ENCODE assay signal across 20 cellular contexts in the genomic region with DNA sequence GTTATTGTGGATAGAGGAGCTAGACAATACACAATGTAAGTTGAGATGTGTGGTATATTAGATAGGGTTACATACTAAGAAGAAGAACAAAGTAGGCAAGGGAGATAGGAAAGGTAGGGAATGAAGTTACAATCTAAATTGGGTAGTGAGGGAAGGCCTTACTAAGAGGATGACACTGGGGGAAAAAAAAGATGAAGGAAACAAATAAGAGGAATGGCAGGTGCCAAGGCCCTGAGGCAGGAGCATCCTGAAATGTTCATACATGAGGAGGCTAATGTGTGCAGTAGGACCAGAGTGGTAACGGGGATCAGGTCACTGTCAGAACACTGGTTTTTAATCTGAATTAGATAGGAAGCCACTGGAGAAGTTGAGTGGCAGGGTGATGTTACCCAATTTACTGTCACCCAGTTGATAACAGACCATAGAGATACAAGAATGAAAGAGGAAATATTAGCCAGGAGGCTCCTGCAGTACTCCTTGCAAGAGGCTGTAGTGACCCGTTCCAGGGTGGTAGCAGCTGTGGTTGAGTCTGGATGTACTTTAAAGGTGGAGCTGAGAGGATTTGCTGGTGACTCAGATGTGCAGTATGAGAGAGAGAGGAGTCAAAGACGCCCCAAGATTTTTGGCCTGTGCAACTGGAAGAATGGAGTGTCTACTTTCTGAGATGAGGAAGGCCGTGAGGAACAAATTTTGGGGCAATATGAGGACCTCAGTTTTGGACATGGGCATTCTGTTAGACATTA. TPM values are rescaled to one million over a fixed set of nuclear protein-coding genes. Genes with fewer than 3 reads are reported as not detected.
DNase-seq lines count a peak whose midpoint lies in the region; ATAC-seq and TF ChIP-seq lines count a peak whose summit lies in the region.
"Had no signal": no experiment of that assay in that cellular context is flagged by ENCODE, and none has a peak within 500 bp of the region (broad histone marks: within the 10 kb centered on the region; RNA-seq: fewer than 3 reads in every experiment).

No MANE protein-coding gene starts in this region.

- H3K27me3 Mint-ChIP-seq in chondrocyte (ENCODE audit: low read depth), result no peaks in the 10 kb centered on the region
- H3K27me3 Mint-ChIP-seq: dendritic cell treated with granulocyte-macrophage colony-stimulating factor and Interleukin-4, amounts not matched to agents 40 ng/mL and 50 ng/mL, for 4 days had no signal

- POLR2A ChIA-PET in PC-9 (lab: Charles Lee; ENCODE audit: unreplicated experiment), result interaction anchor here (0.7 to 0.9 kb wide), 2 partner anchors 25 to 64 kb away, joined by 3 to 5 read pairs; no protein-coding TSS in a partner anchor

- H3K79me2 ChIP-seq in PC-9 (ENCODE audit: low read depth) (no peaks in the 10 kb centered on the region), smooth muscle cell (ENCODE audit: low read depth) (no peaks in the 10 kb centered on the region)

- TF ChIP-seq CTCF in PC-9 (conservative IDR thresholded peaks at IDR 0.05), result no peak
- no peak for TF ChIP-seq CTCF in chondrocyte (IDR thresholded peaks at IDR 0.05)
- TF ChIP-seq CTCF in omental fat pad (IDR thresholded peaks at IDR 0.05), result no peak
- TF ChIP-seq CTCF in WERI-Rb-1 (IDR thresholded peaks at IDR 0.05; ENCODE audit: low read depth, low read length), result no peak
- TF ChIP-seq CTCF in lower lobe of right lung (IDR thresholded peaks at IDR 0.05), result no peak
- TF ChIP-seq CTCF in smooth muscle cell (IDR thresholded peaks at IDR 0.05; ENCODE audit: borderline replicate concordance, insufficient read depth, poor library complexity, severe bottlenecking), result no peak

- H3K27ac ChIP-seq in PC-9 (no peak overlapping the region), WERI-Rb-1 (no peak overlapping the region), lower lobe of right lung (no peak overlapping the region), smooth muscle cell (ENCODE audit: low read depth) (no peak overlapping the region)
- H3K27ac ChIP-seq: BLaER1 treated with 17β-estradiol and CSF1 and Interleukin-3, amounts not matched to agents 10 nM and 100 nM; HL-60 had no signal

- no peaks in the 10 kb centered on the region for H3K36me3 ChIP-seq in PC-9 (ENCODE audit: low read depth)
- no peaks in the 10 kb centered on the region for H3K36me3 ChIP-seq in WERI-Rb-1
- no peaks in the 10 kb centered on the region for H3K36me3 ChIP-seq in lower lobe of right lung
- no peaks in the 10 kb centered on the region for H3K36me3 ChIP-seq in smooth muscle cell (ENCODE audit: low read depth)
- H3K36me3 ChIP-seq: BLaER1 treated with 17β-estradiol and CSF1 and Interleukin-3, amounts not matched to agents 10 nM and 100 nM had no signal

- H3K27me3 ChIP-seq in PC-9 (ENCODE audit: insufficient read depth, low read depth) (no peaks in the 10 kb centered on the region), WERI-Rb-1 (ENCODE audit: insufficient read depth, low read depth, severe bottlenecking) (peaks cover 7% of the 10 kb centered on the region), lower lobe of right lung (ENCODE audit: low read depth) (no peaks in the 10 kb centered on the region), smooth muscle cell (ENCODE audit: low read depth) (no peaks in the 10 kb centered on the region)
- H3K27me3 ChIP-seq: BLaER1 treated with 17β-estradiol and CSF1 and Interleukin-3, amounts not matched to agents 10 nM and 100 nM had no signal

- CTCF ChIA-PET in PC-9 (lab: Charles Lee), result interaction anchor here (1.6 kb wide), 1 partner anchor 9 kb away, joined by 9 read pairs; no protein-coding TSS in a partner anchor

- H3K4me3 ChIP-seq in PC-9 (no peak overlapping the region), WERI-Rb-1 (ENCODE audit: low read depth, low read length) (no peak overlapping the region), lower lobe of right lung (no peak overlapping the region), smooth muscle cell (no peak overlapping the region)
- H3K4me3 ChIP-seq: BLaER1 treated with 17β-estradiol and CSF1 and Interleukin-3, amounts not matched to agents 10 nM and 100 nM had no signal

- no peaks in the 10 kb centered on the region for H3K9me3 Mint-ChIP-seq in chondrocyte (ENCODE audit: low read depth)
- H3K9me3 Mint-ChIP-seq: dendritic cell treated with granulocyte-macrophage colony-stimulating factor and Interleukin-4, amounts not matched to agents 40 ng/mL and 50 ng/mL, for 4 days had no signal

- intact Hi-C loops in PC-9 (cut with micrococcal nuclease; ENCODE audit: unreplicated experiment), result loop anchor here (2.0 kb wide), 1 partner anchor 25 kb away; no protein-coding TSS in a partner anchor
- intact Hi-C loops in lower lobe of right lung (cut with DNase I), result no loop called here

- peaks cover 20% of the 10 kb centered on the region for H3K9me3 ChIP-seq in PC-9 (ENCODE audit: insufficient read depth, low read depth)
- H3K9me3 ChIP-seq in WERI-Rb-1 (ENCODE audit: severe bottlenecking), result peaks cover 5% of the 10 kb centered on the region
- H3K9me3 ChIP-seq in lower lobe of right lung, result no peaks in the 10 kb centered on the region
- H3K9me3 ChIP-seq in smooth muscle cell (replicated peaks; ENCODE audit: low read depth), result no peaks in the 10 kb centered on the region

- no peaks in the 10 kb centered on the region for H4K20me1 ChIP-seq in PC-9 (ENCODE audit: insufficient read depth)
- no peaks in the 10 kb centered on the region for H4K20me1 ChIP-seq in smooth muscle cell (ENCODE audit: low read depth)
- H4K20me1 ChIP-seq: BLaER1 treated with 17β-estradiol and CSF1 and Interleukin-3, amounts not matched to agents 10 nM and 100 nM had no signal

- ATAC-seq in omental fat pad (ENCODE audit: low FRiP score) (peak; percentile 29), lower lobe of right lung (no peak)
- ATAC-seq: stimulated activated naive B cell treated with anti-CD40 and anti-IgM and Interleukin-4, amounts not matched to agents 10 μg/mL and 1 μg/mL and 100 μg/mL, for 72 hours had no signal

- H3K4me2 ChIP-seq in PC-9 (no peak overlapping the region), smooth muscle cell (no peak overlapping the region)
- H3K4me2 ChIP-seq: BLaER1 treated with 17β-estradiol and CSF1 and Interleukin-3, amounts not matched to agents 10 nM and 100 nM had no signal

- H2AFZ ChIP-seq in PC-9 (no peak overlapping the region), smooth muscle cell (ENCODE audit: low read depth) (no peak overlapping the region)

- no peak overlapping the region for H3K9ac ChIP-seq in smooth muscle cell (ENCODE audit: low read depth)
- H3K9ac ChIP-seq: BLaER1 treated with 17β-estradiol and CSF1 and Interleukin-3, amounts not matched to agents 10 nM and 100 nM had no signal

- 82% methylated on average over 4 of the region's 4 CpGs for WGBS in smooth muscle cell (ENCODE audit: low lambda C conversion rate)

- no peak overlapping the region for H3K4me3 Mint-ChIP-seq in chondrocyte (ENCODE audit: unreplicated experiment)
- H3K4me3 Mint-ChIP-seq: activated naive CD8-positive, alpha-beta T cell; dendritic cell treated with granulocyte-macrophage colony-stimulating factor and Interleukin-4, amounts not matched to agents 40 ng/mL and 50 ng/mL, for 4 days; stimulated activated naive B cell treated with anti-CD40 and anti-IgM and Interleukin-4, amounts not matched to agents 10 μg/mL and 1 μg/mL and 100 μg/mL, for 72 hours had no signal

- DNase-seq in GM03348 (ENCODE audit: low spot score) (peak; percentile 69), PC-9 (peak; percentile 56 to 58), chondrocyte (ENCODE audit: low spot score) (no peak), omental fat pad (ENCODE audit: low spot score) (no peak), WERI-Rb-1 (no peak), lower lobe of right lung (no peak), smooth muscle cell (lab: John Stamatoyannopoulos, UW; ENCODE audit: unreplicated experiment) (no peak), SKM-1 (lab: John Stamatoyannopoulos, UW; ENCODE audit: unreplicated experiment) (no peak)
- DNase-seq: DND-41; GOT3; NCI-H510A; RPMI8226; stimulated activated CD4-positive, alpha-beta T cell treated with anti-CD3 and anti-CD28 coated beads, Interleukin-4, amount 100 ng/mL, for 24 hours; stimulated activated naive B cell treated with anti-CD40 and anti-IgM and Interleukin-4, amounts not matched to agents 10 μg/mL and 1 μg/mL and 100 μg/mL, for 72 hours had no signal

- peaks cover 56% of the 10 kb centered on the region for H3K4me1 Mint-ChIP-seq in chondrocyte (ENCODE audit: low read depth)
- H3K4me1 Mint-ChIP-seq: stimulated activated naive B cell treated with anti-CD40 and anti-IgM and Interleukin-4, amounts not matched to agents 10 μg/mL and 1 μg/mL and 100 μg/mL, for 72 hours had no signal

- no peaks in the 10 kb centered on the region for H3K9me2 ChIP-seq in PC-9 (ENCODE audit: insufficient read depth)

- H3K4me1 ChIP-seq in PC-9 (replicated peaks; ENCODE audit: insufficient read depth), result peaks cover 24% of the 10 kb centered on the region
- peaks cover 6% of the 10 kb centered on the region for H3K4me1 ChIP-seq in lower lobe of right lung
- peaks cover 7% of the 10 kb centered on the region for H3K4me1 ChIP-seq in smooth muscle cell (ENCODE audit: low read depth)
- H3K4me1 ChIP-seq: BLaER1 treated with 17β-estradiol and CSF1 and Interleukin-3, amounts not matched to agents 10 nM and 100 nM had no signal

- H3F3A ChIP-seq in PC-9 (ENCODE audit: insufficient read depth, low read depth) (peaks cover 23% of the 10 kb centered on the region), smooth muscle cell (ENCODE audit: low read depth) (no peaks in the 10 kb centered on the region)

- no peaks in the 10 kb centered on the region for H3K36me3 Mint-ChIP-seq in chondrocyte (ENCODE audit: low read depth)
- H3K36me3 Mint-ChIP-seq: activated naive CD8-positive, alpha-beta T cell had no signal

- no TSS peak for BruUV-seq in PC-9 (replicated peaks; lab: Mats Ljungman, UMichigan)

- H3K27ac Mint-ChIP-seq in chondrocyte (ENCODE audit: unreplicated experiment), result peak overlapping the region; percentile 28
- H3K27ac Mint-ChIP-seq: activated naive CD8-positive, alpha-beta T cell; dendritic cell treated with granulocyte-macrophage colony-stimulating factor and Interleukin-4, amounts not matched to agents 40 ng/mL and 50 ng/mL, for 4 days; stimulated activated naive B cell treated with anti-CD40 and anti-IgM and Interleukin-4, amounts not matched to agents 10 μg/mL and 1 μg/mL and 100 μg/mL, for 72 hours had no signal

RNA-seq across cellular contexts. Expression of a gene that starts 14.4 kb away (rescaled TPM):
- total RNA-seq in PC-9 (2021) (not detected in 2 replicates), chondrocyte (not detected in 3 replicates), omental fat pad (not detected), lower lobe of right lung (not detected), smooth muscle cell (not detected in 2 replicates)
- not detected in 2 replicates for polyA plus RNA-seq in smooth muscle cell
- total RNA-seq: mucosa of gallbladder, pulmonary artery endothelial cell had no signal

Comparison
In these comparisons a context has a peak if more than half of its experiments do, and no peak if none do; other contexts are left out.
1. DNase-seq: peak in GM03348 (single experiment) and PC-9 (2 of 2); none in chondrocyte (single experiment), omental fat pad (single experiment), WERI-Rb-1 (single experiment), lower lobe of right lung (single experiment), smooth muscle cell (single experiment) and SKM-1 (single experiment).